In the genomic region with DNA sequence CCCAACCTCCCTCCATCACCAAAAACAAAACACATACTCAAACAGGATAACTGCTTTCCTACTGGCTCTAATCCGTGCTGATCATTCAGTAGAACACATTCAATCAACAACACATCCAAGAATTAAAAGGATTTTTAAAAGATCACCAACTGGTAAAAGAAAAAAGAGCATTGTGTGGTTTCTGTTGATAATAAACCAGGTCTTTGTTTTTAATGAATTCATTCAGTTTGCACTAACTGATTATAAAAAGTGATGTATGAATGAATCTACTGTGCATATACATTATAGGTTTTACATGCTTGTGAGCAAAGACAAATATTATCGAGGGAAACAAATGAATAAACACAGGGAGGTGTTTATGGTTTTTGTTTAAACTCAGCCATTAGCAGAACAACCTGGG, we compare ENCODE assay signal across 36 cellular contexts.
"Had no signal": no experiment of that assay in that cellular context is flagged by ENCODE, and none has a peak within 500 bp of the region (broad histone marks: within the 10 kb centered on the region; RNA-seq: fewer than 3 reads in every experiment).

No MANE protein-coding gene starts in this region.

- DNase-seq: activated B cell treated with CpG ODN at 0.5 μM for 24 hours; activated CD4-positive, alpha-beta memory T cell treated with anti-CD3 and anti-CD28 coated beads for 36 hours; activated CD4-positive, alpha-beta T cell treated with anti-CD3 and anti-CD28 coated beads for 4 hours; activated CD4-positive, alpha-beta T cell treated with anti-CD3 and anti-CD28 coated beads, Interleukin-2, amount 10 ng/mL, durations not matched to agents 24 days and 14 days; activated CD4-positive, alpha-beta T cell treated with anti-CD3 and anti-CD28 coated beads, Interleukin-2, amount 50 U/mL, for 1 hour; activated CD4-positive, alpha-beta T cell treated with anti-CD3 and anti-CD28 coated beads, Interleukin-2, amount 50 U/mL, for 4 hours; activated CD4-positive, CD25-positive, alpha-beta regulatory T cell treated with anti-CD3 and anti-CD28 coated beads, Interleukin-2, amount 50 U/mL, for 72 hours; activated CD8-positive, alpha-beta memory T cell treated with anti-CD3 and anti-CD28 coated beads, Interleukin-2, amount 50 U/mL, for 4 hours; activated CD8-positive, alpha-beta T cell treated with anti-CD3 and anti-CD28 coated beads for 36 hours; activated effector memory CD4-positive, alpha-beta T cell treated with Interleukin-2 at 50 U/mL for 16 hours; activated gamma-delta T cell; activated naive CD4-positive, alpha-beta T cell treated with anti-CD3 and anti-CD28 coated beads, Interleukin-2, amount 10 ng/mL, durations not matched to agents 7 days and 5 days; activated naive CD4-positive, alpha-beta T cell treated with Interleukin-2 at 50 U/mL for 16 hours; activated naive CD8-positive, alpha-beta T cell treated with anti-CD3 and anti-CD28 coated beads, Interleukin-2, amount 10 ng/mL, durations not matched to agents 7 days and 5 days; activated naive CD8-positive, alpha-beta T cell treated with anti-CD3 and anti-CD28 coated beads, Interleukin-2, amount 50 U/mL, for 24 hours; activated T-cell treated with anti-CD3 and anti-CD28 coated beads for 4 hours; activated T-cell treated with anti-CD3 and anti-CD28 coated beads, Interleukin-2, amount 50 U/mL, for 1 hour; activated T-cell treated with anti-CD3 and anti-CD28 coated beads, Interleukin-2, amount 50 U/mL, for 4 hours; activated T-cell treated with anti-CD3 and anti-CD28 coated beads, Interleukin-2, amount 50 U/mL, for 72 hours; amygdala; anterior cingulate cortex; caudate nucleus; cerebellar nuclear complex; T-helper 2 cell; T-helper 9 cell had no signal

- H3K9me3 ChIP-seq: ascending aorta had no signal

- H3K27ac ChIP-seq: ascending aorta, cardiac muscle cell, VCaP had no signal

- H3K27me3 Mint-ChIP-seq: activated B cell treated with CpG ODN at 0.5 μM for 24 hours; activated CD4-positive, alpha-beta memory T cell treated with anti-CD3 and anti-CD28 coated beads for 36 hours; activated CD4-positive, alpha-beta T cell treated with anti-CD3 and anti-CD28 coated beads, Interleukin-2, amount 10 ng/mL, durations not matched to agents 24 days and 14 days; activated CD8-positive, alpha-beta T cell treated with anti-CD3 and anti-CD28 coated beads for 36 hours; activated naive CD4-positive, alpha-beta T cell treated with anti-CD3 and anti-CD28 coated beads, Interleukin-2, amount 10 ng/mL, durations not matched to agents 7 days and 5 days; activated naive CD4-positive, alpha-beta T cell treated with anti-CD3 and anti-CD28 coated beads, Interleukin-2, amount 50 U/mL, for 24 hours; activated naive CD8-positive, alpha-beta T cell; activated naive CD8-positive, alpha-beta T cell treated with anti-CD3 and anti-CD28 coated beads, Interleukin-2, amount 10 ng/mL, durations not matched to agents 7 days and 5 days; activated naive CD8-positive, alpha-beta T cell treated with anti-CD3 and anti-CD28 coated beads, Interleukin-2, amount 50 U/mL, for 24 hours; brain; central memory CD8-positive, alpha-beta T cell had no signal

- H3K4me1 Mint-ChIP-seq: activated B cell treated with CpG ODN at 0.5 μM for 24 hours; activated CD4-positive, alpha-beta T cell treated with anti-CD3 and anti-CD28 coated beads, Interleukin-2, amount 10 ng/mL, durations not matched to agents 24 days and 14 days; activated naive CD4-positive, alpha-beta T cell treated with anti-CD3 and anti-CD28 coated beads, Interleukin-2, amount 10 ng/mL, durations not matched to agents 7 days and 5 days; activated naive CD4-positive, alpha-beta T cell treated with anti-CD3 and anti-CD28 coated beads, Interleukin-2, amount 50 U/mL, for 24 hours; activated naive CD8-positive, alpha-beta T cell treated with anti-CD3 and anti-CD28 coated beads, Interleukin-2, amount 10 ng/mL, durations not matched to agents 7 days and 5 days; activated naive CD8-positive, alpha-beta T cell treated with anti-CD3 and anti-CD28 coated beads, Interleukin-2, amount 50 U/mL, for 24 hours; central memory CD8-positive, alpha-beta T cell had no signal

- H3K36me3 ChIP-seq: ascending aorta, cardiac muscle cell had no signal

- H3K4me1 ChIP-seq: ascending aorta had no signal

- H3K4me3 Mint-ChIP-seq: activated B cell treated with CpG ODN at 0.5 μM for 24 hours; activated CD4-positive, alpha-beta memory T cell treated with anti-CD3 and anti-CD28 coated beads for 36 hours; activated CD4-positive, alpha-beta T cell treated with anti-CD3 and anti-CD28 coated beads, Interleukin-2, amount 10 ng/mL, durations not matched to agents 24 days and 14 days; activated CD8-positive, alpha-beta T cell treated with anti-CD3 and anti-CD28 coated beads for 36 hours; activated naive CD4-positive, alpha-beta T cell treated with anti-CD3 and anti-CD28 coated beads, Interleukin-2, amount 10 ng/mL, durations not matched to agents 7 days and 5 days; activated naive CD4-positive, alpha-beta T cell treated with anti-CD3 and anti-CD28 coated beads, Interleukin-2, amount 50 U/mL, for 24 hours; activated naive CD8-positive, alpha-beta T cell; activated naive CD8-positive, alpha-beta T cell treated with anti-CD3 and anti-CD28 coated beads, Interleukin-2, amount 10 ng/mL, durations not matched to agents 7 days and 5 days; activated naive CD8-positive, alpha-beta T cell treated with anti-CD3 and anti-CD28 coated beads, Interleukin-2, amount 50 U/mL, for 24 hours; activated T-cell treated with anti-CD3 and anti-CD28 coated beads, Interleukin-2, amount 50 U/mL, for 4 hours; activated T-cell treated with anti-CD3 and anti-CD28 coated beads, Interleukin-2, amount 50 U/mL, for 72 hours; activated T-helper 1 cell treated with anti-CD3 and anti-CD28 coated beads, Interleukin-12 subunit alpha, Interleukin-12 subunit beta, Interleukin-2, Interleukin-4 antibody, amounts not matched to agents 30 ng/mL and 10 ng/mL and 1 ng/mL, durations not matched to agents 14 hours and 24 hours and 36 hours; brain; central memory CD8-positive, alpha-beta T cell; T-helper 1 cell treated with Interleukin-12 subunit alpha and Interleukin-12 subunit beta and Interleukin-4 antibody, amounts not matched to agents 30 μg/mL and 1 μg/mL, for 36 hours; T-helper 2 cell treated with Interferon-gamma antibody and Interleukin-4, amounts not matched to agents 5 μg/mL and 100 μg/mL, for 36 hours had no signal

- H3K27me3 ChIP-seq: ascending aorta, cardiac muscle cell had no signal

- H3K4me3 ChIP-seq: ascending aorta, cardiac muscle cell had no signal

- H3K27ac Mint-ChIP-seq: activated B cell treated with CpG ODN at 0.5 μM for 24 hours; activated CD4-positive, alpha-beta memory T cell treated with anti-CD3 and anti-CD28 coated beads for 36 hours; activated CD4-positive, alpha-beta T cell treated with anti-CD3 and anti-CD28 coated beads, Interleukin-2, amount 10 ng/mL, durations not matched to agents 24 days and 14 days; activated CD8-positive, alpha-beta T cell treated with anti-CD3 and anti-CD28 coated beads for 36 hours; activated naive CD4-positive, alpha-beta T cell treated with anti-CD3 and anti-CD28 coated beads, Interleukin-2, amount 10 ng/mL, durations not matched to agents 7 days and 5 days; activated naive CD4-positive, alpha-beta T cell treated with anti-CD3 and anti-CD28 coated beads, Interleukin-2, amount 50 U/mL, for 24 hours; activated naive CD8-positive, alpha-beta T cell; activated naive CD8-positive, alpha-beta T cell treated with anti-CD3 and anti-CD28 coated beads, Interleukin-2, amount 10 ng/mL, durations not matched to agents 7 days and 5 days; activated naive CD8-positive, alpha-beta T cell treated with anti-CD3 and anti-CD28 coated beads, Interleukin-2, amount 50 U/mL, for 24 hours; activated T-cell treated with anti-CD3 and anti-CD28 coated beads, Interleukin-2, amount 50 U/mL, for 72 hours; activated T-helper 1 cell treated with anti-CD3 and anti-CD28 coated beads, Interleukin-12 subunit alpha, Interleukin-12 subunit beta, Interleukin-2, Interleukin-4 antibody, amounts not matched to agents 30 ng/mL and 10 ng/mL and 1 ng/mL, durations not matched to agents 14 hours and 24 hours and 36 hours; activated T-helper 2 cell treated with anti-CD3 and anti-CD28 coated beads, Interferon-gamma antibody, Interleukin-2, Interleukin-4, amounts not matched to agents 10 μg/mL and 5 μg/mL and 100 μg/mL, durations not matched to agents 14 hours and 24 hours and 36 hours; T-helper 1 cell treated with Interleukin-12 subunit alpha and Interleukin-12 subunit beta and Interleukin-4 antibody, amounts not matched to agents 30 μg/mL and 1 μg/mL, for 36 hours; T-helper 2 cell treated with Interferon-gamma antibody and Interleukin-4, amounts not matched to agents 5 μg/mL and 100 μg/mL, for 36 hours had no signal

- H3K9me3 Mint-ChIP-seq: activated B cell treated with CpG ODN at 0.5 μM for 24 hours; activated CD4-positive, alpha-beta memory T cell treated with anti-CD3 and anti-CD28 coated beads for 36 hours; activated CD4-positive, alpha-beta T cell treated with anti-CD3 and anti-CD28 coated beads, Interleukin-2, amount 10 ng/mL, durations not matched to agents 24 days and 14 days; activated CD8-positive, alpha-beta T cell treated with anti-CD3 and anti-CD28 coated beads for 36 hours; activated naive CD4-positive, alpha-beta T cell treated with anti-CD3 and anti-CD28 coated beads, Interleukin-2, amount 10 ng/mL, durations not matched to agents 7 days and 5 days; activated naive CD4-positive, alpha-beta T cell treated with anti-CD3 and anti-CD28 coated beads, Interleukin-2, amount 50 U/mL, for 24 hours; activated naive CD8-positive, alpha-beta T cell treated with anti-CD3 and anti-CD28 coated beads, Interleukin-2, amount 10 ng/mL, durations not matched to agents 7 days and 5 days; activated naive CD8-positive, alpha-beta T cell treated with anti-CD3 and anti-CD28 coated beads, Interleukin-2, amount 50 U/mL, for 24 hours; activated T-cell treated with anti-CD3 and anti-CD28 coated beads, Interleukin-2, amount 50 U/mL, for 4 hours; activated T-cell treated with anti-CD3 and anti-CD28 coated beads, Interleukin-2, amount 50 U/mL, for 72 hours; activated T-helper 1 cell treated with anti-CD3 and anti-CD28 coated beads, Interleukin-12 subunit alpha, Interleukin-12 subunit beta, Interleukin-2, Interleukin-4 antibody, amounts not matched to agents 30 ng/mL and 10 ng/mL and 1 ng/mL, durations not matched to agents 14 hours and 24 hours and 36 hours; activated T-helper 2 cell treated with anti-CD3 and anti-CD28 coated beads, Interferon-gamma antibody, Interleukin-2, Interleukin-4, amounts not matched to agents 10 μg/mL and 5 μg/mL and 100 μg/mL, durations not matched to agents 14 hours and 24 hours and 36 hours; brain; central memory CD8-positive, alpha-beta T cell; T-helper 1 cell treated with Interleukin-12 subunit alpha and Interleukin-12 subunit beta and Interleukin-4 antibody, amounts not matched to agents 30 μg/mL and 1 μg/mL, for 36 hours; T-helper 2 cell treated with Interferon-gamma antibody and Interleukin-4, amounts not matched to agents 5 μg/mL and 100 μg/mL, for 36 hours had no signal

- H3K36me3 Mint-ChIP-seq: activated naive CD4-positive, alpha-beta T cell treated with anti-CD3 and anti-CD28 coated beads, Interleukin-2, amount 50 U/mL, for 24 hours; activated naive CD8-positive, alpha-beta T cell had no signal

- ATAC-seq: activated CD8-positive, alpha-beta T cell treated with anti-CD3 and anti-CD28 coated beads for 36 hours; activated naive CD8-positive, alpha-beta T cell treated with anti-CD3 and anti-CD28 coated beads, Interleukin-2, amount 50 U/mL, for 24 hours; activated T-cell treated with anti-CD3 and anti-CD28 coated beads, Interleukin-2, amount 50 U/mL, for 4 hours; activated T-cell treated with anti-CD3 and anti-CD28 coated beads, Interleukin-2, amount 50 U/mL, for 72 hours had no signal
